Comparison of ENCODE assay signal across 11 cellular contexts in genomic region chr3:175274056-175274455, GRCh38.
DNase-seq lines count a peak whose midpoint lies in the region; ATAC-seq and TF ChIP-seq lines count a peak whose summit lies in the region.
"Had no signal": no experiment of that assay in that cellular context is flagged by ENCODE, and none has a peak within 500 bp of the region (broad histone marks: within the 10 kb centered on the region; RNA-seq: fewer than 3 reads in every experiment).

No MANE protein-coding gene starts in this region.

- CTCF ChIA-PET in WTC11 (lab: Charles Lee) = no interaction called here

- H3K27me3 ChIP-seq in right lobe of liver = no peaks in the 10 kb centered on the region

- no peak overlapping the region for H3K27ac Mint-ChIP-seq in effector memory CD8-positive, alpha-beta T cell
- H3K27ac Mint-ChIP-seq in WTC11 = no peak overlapping the region

- WGBS in right lobe of liver (ENCODE audit: insufficient coverage, low coverage, low lambda C conversion rate, missing lambda C conversion rate) = 81% methylated on average over 6 of the region's 6 CpGs

- no peak for TF ChIP-seq POLR2A in right lobe of liver (IDR thresholded peaks at IDR 0.05)

- H3K9me3 ChIP-seq in right lobe of liver = no peaks in the 10 kb centered on the region

- no peak overlapping the region for H3K27ac ChIP-seq in right lobe of liver

- peaks cover 2% of the 10 kb centered on the region for H3K36me3 Mint-ChIP-seq in effector memory CD8-positive, alpha-beta T cell (ENCODE audit: insufficient read depth)
- no peaks in the 10 kb centered on the region for H3K36me3 Mint-ChIP-seq in WTC11

- H3K4me1 Mint-ChIP-seq in effector memory CD8-positive, alpha-beta T cell (ENCODE audit: low read depth in 2 of 2) = no peaks in the 10 kb centered on the region
- peaks cover 4% of the 10 kb centered on the region; the same call in 1 of the 2 replicates for H3K4me1 Mint-ChIP-seq in WTC11

- H3K4me1 ChIP-seq in right lobe of liver = no peaks in the 10 kb centered on the region

- no peak overlapping the region for H3K4me3 Mint-ChIP-seq in effector memory CD8-positive, alpha-beta T cell
- H3K4me3 Mint-ChIP-seq in WTC11 = no peak overlapping the region
- H3K4me3 Mint-ChIP-seq: neural crest cell had no signal

- H3K9me3 Mint-ChIP-seq in effector memory CD8-positive, alpha-beta T cell = peaks cover 0 to 7% of the 10 kb centered on the region in 2 donors
- no peaks in the 10 kb centered on the region for H3K9me3 Mint-ChIP-seq in WTC11
- H3K9me3 Mint-ChIP-seq: neural crest cell had no signal

- H3K27me3 Mint-ChIP-seq in effector memory CD8-positive, alpha-beta T cell = no peaks in the 10 kb centered on the region
- no peaks in the 10 kb centered on the region for H3K27me3 Mint-ChIP-seq in WTC11 (ENCODE audit: low read depth)

- peak; percentile 8 for DNase-seq in COR-L47 (lab: John Stamatoyannopoulos, UW)
- DNase-seq in NCI-H2107 (lab: John Stamatoyannopoulos, UW) = peak; percentile 87
- DNase-seq in 8988T = no peak
- no peak for DNase-seq in effector memory CD8-positive, alpha-beta T cell
- no peak for DNase-seq in right lobe of liver
- no peak for DNase-seq in WTC11 (ENCODE audit: low spot score)
- DNase-seq: KBM-7; stimulated activated naive CD4-positive, alpha-beta T cell treated with Interleukin-2 at 50 U/mL for 16 hours had no signal

- intact Hi-C loops in right lobe of liver (cut with DNase I) = no loop called here

- TF ChIP-seq CTCF in right lobe of liver (IDR thresholded peaks at IDR 0.05) (no peak), WTC11 (IDR thresholded peaks at IDR 0.05) (no peak)

- POLR2A ChIA-PET in WTC11 (lab: Charles Lee) = no interaction called here

- H3K36me3 ChIP-seq in right lobe of liver = no peaks in the 10 kb centered on the region

- H3K4me3 ChIP-seq in right lobe of liver = no peak overlapping the region

- ATAC-seq in GM18858 (IDR thresholded peaks at IDR 0.05; ENCODE audit: unreplicated experiment) = peak; percentile 53
- ATAC-seq in HG02678 (IDR thresholded peaks at IDR 0.05; ENCODE audit: unreplicated experiment) = peak; percentile 58
- ATAC-seq in effector memory CD8-positive, alpha-beta T cell (replicated peaks) = no peak
- no peak for ATAC-seq in right lobe of liver
- no peak for ATAC-seq in WTC11

TF ChIP-seq in WTC11, 78 proteins besides CTCF, POLR2A, EP300 and RAD21:
- no peak for TF ChIP-seq ZNF416 (CRISPR knock-in tag; IDR thresholded peaks at IDR 0.05)
- no peak for TF ChIP-seq OVOL2 (CRISPR knock-in tag; IDR thresholded peaks at IDR 0.05; ENCODE audit: borderline replicate concordance)
- no peak for TF ChIP-seq ZNF121 (CRISPR knock-in tag; IDR thresholded peaks at IDR 0.05)
- TF ChIP-seq, protein P1, sequence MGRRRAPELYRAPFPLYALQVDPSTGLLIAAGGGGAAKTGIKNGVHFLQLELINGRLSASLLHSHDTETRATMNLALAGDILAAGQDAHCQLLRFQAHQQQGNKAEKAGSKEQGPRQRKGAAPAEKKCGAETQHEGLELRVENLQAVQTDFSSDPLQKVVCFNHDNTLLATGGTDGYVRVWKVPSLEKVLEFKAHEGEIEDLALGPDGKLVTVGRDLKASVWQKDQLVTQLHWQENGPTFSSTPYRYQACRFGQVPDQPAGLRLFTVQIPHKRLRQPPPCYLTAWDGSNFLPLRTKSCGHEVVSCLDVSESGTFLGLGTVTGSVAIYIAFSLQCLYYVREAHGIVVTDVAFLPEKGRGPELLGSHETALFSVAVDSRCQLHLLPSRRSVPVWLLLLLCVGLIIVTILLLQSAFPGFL (CRISPR knock-in tag; IDR thresholded peaks at IDR 0.05; ENCODE audit: borderline replicate concordance) = no peak
TF ChIP-seq in WTC11: peak in this region for 0.

Comparison
In these comparisons a context has a peak if more than half of its experiments do, and no peak if none do; other contexts are left out.
1. DNase-seq: peak in COR-L47 (single experiment) and NCI-H2107 (single experiment); none in 8988T (single experiment), effector memory CD8-positive, alpha-beta T cell (0 of 3), right lobe of liver (0 of 3) and WTC11 (single experiment).
2. ATAC-seq: peak in GM18858 (single experiment) and HG02678 (single experiment); none in effector memory CD8-positive, alpha-beta T cell (single experiment), right lobe of liver (0 of 4) and WTC11 (single experiment).